In genomic region chr10:89102710-89103109, GRCh38 we compare ENCODE assay signal across 29 cellular contexts.
"Had no signal": no experiment of that assay in that cellular context is flagged by ENCODE, and none has a peak within 500 bp of the region (broad histone marks: within the 10 kb centered on the region; RNA-seq: fewer than 3 reads in every experiment).

No MANE protein-coding gene starts in this region.

- ATAC-seq: activated naive CD4-positive, alpha-beta T cell treated with anti-CD3 and anti-CD28 coated beads, Interleukin-2, amount 50 U/mL, for 72 hours; activated T-cell treated with anti-CD3 and anti-CD28 coated beads, Interleukin-2, amount 50 U/mL, for 72 hours; effector memory CD8-positive, alpha-beta T cell; T-helper 17 cell; WTC11 had no signal

- H3K4me3 ChIP-seq: ascending aorta, breast epithelium, cardiac muscle cell, coronary artery, dorsolateral prefrontal cortex, esophagus muscularis mucosa had no signal

- H3K27ac ChIP-seq: ascending aorta, cardiac muscle cell, coronary artery, VCaP had no signal

- H3K27me3 ChIP-seq: ascending aorta, breast epithelium, cardiac muscle cell, dorsolateral prefrontal cortex, esophagus muscularis mucosa had no signal

- DNase-seq: activated CD4-positive, alpha-beta memory T cell treated with anti-CD3 and anti-CD28 coated beads, Interleukin-2, amount 10 ng/mL, durations not matched to agents 7 days and 5 days; activated CD4-positive, alpha-beta T cell treated with anti-CD3 and anti-CD28 coated beads for 1 hour; activated CD4-positive, alpha-beta T cell treated with anti-CD3 and anti-CD28 coated beads for 4 hours; activated CD4-positive, alpha-beta T cell treated with anti-CD3 and anti-CD28 coated beads, Interleukin-2, amount 10 ng/mL, durations not matched to agents 7 days and 5 days; activated CD4-positive, alpha-beta T cell treated with anti-CD3 and anti-CD28 coated beads, Interleukin-2, amount 50 U/mL, for 4 hours; activated CD8-positive, alpha-beta memory T cell treated with anti-CD3 and anti-CD28 coated beads, Interleukin-2, amount 50 U/mL, for 48 hours; activated gamma-delta T cell; activated naive CD4-positive, alpha-beta T cell; activated naive CD4-positive, alpha-beta T cell treated with anti-CD3 and anti-CD28 coated beads, Interleukin-2, amount 10 ng/mL, durations not matched to agents 7 days and 5 days; activated naive CD8-positive, alpha-beta T cell treated with anti-CD3 and anti-CD28 coated beads, Interleukin-2, amount 10 ng/mL, durations not matched to agents 7 days and 5 days; activated T-cell treated with anti-CD3 and anti-CD28 coated beads for 4 hours; activated T-cell treated with anti-CD3 and anti-CD28 coated beads, Interleukin-2, amount 50 U/mL, for 24 hours; activated T-cell treated with anti-CD3 and anti-CD28 coated beads, Interleukin-2, amount 50 U/mL, for 72 hours; dorsolateral prefrontal cortex; effector memory CD8-positive, alpha-beta T cell; erythroblast; foreskin fibroblast; head of caudate nucleus; T-helper 1 cell; T-helper 17 cell; T1000 had no signal

- H3K9me3 ChIP-seq: breast epithelium, esophagus muscularis mucosa had no signal

- H3K4me1 ChIP-seq: ascending aorta, breast epithelium had no signal

- H3K36me3 ChIP-seq: ascending aorta, breast epithelium, cardiac muscle cell, esophagus muscularis mucosa had no signal
